8 cellular contexts compared by ENCODE assay signal in the genomic region with DNA sequence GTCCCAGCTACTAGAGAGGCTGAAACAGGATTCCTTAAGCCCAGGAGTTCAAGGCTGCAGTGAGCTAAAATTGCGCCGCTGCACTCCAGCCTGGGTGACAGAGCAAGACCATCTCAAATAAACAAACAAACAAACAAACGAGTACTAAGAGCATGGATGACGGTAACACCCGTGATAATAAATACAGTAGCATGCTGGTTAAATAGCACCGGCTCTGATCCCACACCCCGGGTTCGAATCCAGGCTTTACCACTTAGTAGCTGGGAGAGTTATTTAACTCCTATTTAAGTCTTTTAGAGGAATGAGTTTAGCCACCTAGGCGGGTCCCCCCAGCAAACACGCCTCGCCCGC. TPM values are rescaled to one million over a fixed set of nuclear protein-coding genes. Genes with fewer than 3 reads are reported as not detected.
DNase-seq lines count a peak whose midpoint lies in the region; ATAC-seq and TF ChIP-seq lines count a peak whose summit lies in the region.

No MANE protein-coding gene starts in this region.

- peak overlapping the region; percentile 79 to 100 for H3K4me3 ChIP-seq in HCT116 (replicated peaks in 1 of 2; ENCODE audit: low read depth in 1 of 2, low read length in 2 of 2)
- H3K4me3 ChIP-seq in iPS-15b (ENCODE audit: low read depth, low read length): peak overlapping the region; percentile 95

- no peak for TF ChIP-seq CTCF in HCT116 (IDR thresholded peaks at IDR 0.05 in 2 of 3, conservative IDR thresholded peaks at IDR 0.05 in 1 of 3; ENCODE audit: borderline replicate concordance in 1 of 3, insufficient read depth in 1 of 3, low read depth in 2 of 3, low read length in 2 of 3)

- peaks cover 44% of the 10 kb centered on the region for H3K79me2 ChIP-seq in HCT116 (ENCODE audit: insufficient read depth, low read length)

- H3K9me2 ChIP-seq in HCT116 (ENCODE audit: insufficient read depth): no peaks in the 10 kb centered on the region

- peaks cover 16% of the 10 kb centered on the region for H3K27me3 Mint-ChIP-seq in activated CD4-positive, alpha-beta memory T cell treated with anti-CD3 and anti-CD28 coated beads, Interleukin-2, amount 10 ng/mL, durations not matched to agents 7 days and 5 days

- RAD21 ChIA-PET in HCT116 (lab: Charles Lee; ENCODE audit: low non-redundant PET in 1 of 2, low total read pairs in 2 of 2, uncharacterized antibody in 2 of 2, unreplicated experiment in 2 of 2): no interaction called here

- DNase-seq in HCT116 (ENCODE audit: low read depth, low spot score): no peak
- no peak for DNase-seq in activated CD4-positive, alpha-beta memory T cell treated with anti-CD3 and anti-CD28 coated beads, Interleukin-2, amount 10 ng/mL, durations not matched to agents 7 days and 5 days
- DNase-seq in stimulated activated effector memory CD8-positive, alpha-beta T cell treated with anti-CD3 and anti-CD28 coated beads, Interleukin-12 subunit alpha, Interleukin-12 subunit beta, amount 100 ng/mL, for 72 hours (ENCODE audit: low spot score in 2 of 2): no peak
- no peak for DNase-seq in left lobe of liver (ENCODE audit: low spot score)
- no peak for DNase-seq in NCI-H146 treated with DMSO at 0.1 percent for 48 hours (lab: John Stamatoyannopoulos, UW; ENCODE audit: unreplicated experiment)

- no peaks in the 10 kb centered on the region for H3K27me3 ChIP-seq in HCT116 (ENCODE audit: insufficient read depth, low read length)
- no peaks in the 10 kb centered on the region for H3K27me3 ChIP-seq in iPS-15b (ENCODE audit: control insufficient read depth, insufficient read depth, low read length)

- no peaks in the 10 kb centered on the region for H4K20me1 ChIP-seq in HCT116 (ENCODE audit: insufficient read depth)

- POLR2A ChIA-PET in HCT116 (lab: Charles Lee): no interaction called here
- POLR2A ChIA-PET in activated CD4-positive, alpha-beta memory T cell treated with anti-CD3 and anti-CD28 coated beads, Interleukin-2, amount 10 ng/mL, durations not matched to agents 7 days and 5 days (lab: Charles Lee): interaction anchor here (1.1 to 1.6 kb wide), 3 partner anchors 247 to 458 kb away, joined by 3 to 5 read pairs (median 4); no protein-coding TSS in a partner anchor

- H3K9me3 ChIP-seq in HCT116 (ENCODE audit: control insufficient read depth in 1 of 2, insufficient read depth in 1 of 2, low read depth in 1 of 2, low read length in 2 of 2) (no peaks in the 10 kb centered on the region), iPS-15b (ENCODE audit: control insufficient read depth, insufficient read depth, low read length) (no peaks in the 10 kb centered on the region)

- peak overlapping the region; percentile 83 for H2AFZ ChIP-seq in HCT116 (ENCODE audit: low read depth, low read length, poor library complexity, severe bottlenecking)

- H3K27ac Mint-ChIP-seq in activated CD4-positive, alpha-beta memory T cell treated with anti-CD3 and anti-CD28 coated beads, Interleukin-2, amount 10 ng/mL, durations not matched to agents 7 days and 5 days: peak overlapping the region; percentile 68
- H3K27ac Mint-ChIP-seq in stimulated activated effector memory CD8-positive, alpha-beta T cell treated with anti-CD3 and anti-CD28 coated beads, Interleukin-12 subunit alpha, Interleukin-12 subunit beta, amount 100 ng/mL, for 72 hours: peak overlapping the region; percentile 94

- TSS peak; percentile 60 for BruUV-seq in HCT116 (replicated peaks; lab: Mats Ljungman, UMichigan)

- CTCF ChIA-PET in HCT116 (lab: Charles Lee): no interaction called here
- CTCF ChIA-PET in activated CD4-positive, alpha-beta memory T cell treated with anti-CD3 and anti-CD28 coated beads, Interleukin-2, amount 10 ng/mL, durations not matched to agents 7 days and 5 days (lab: Charles Lee): interaction anchor here (0.8 kb wide), 1 partner anchor 54 kb away, joined by 3 read pairs; no protein-coding TSS in a partner anchor

- peaks cover 3% of the 10 kb centered on the region for H3K36me3 Mint-ChIP-seq in activated CD4-positive, alpha-beta memory T cell treated with anti-CD3 and anti-CD28 coated beads, Interleukin-2, amount 10 ng/mL, durations not matched to agents 7 days and 5 days (ENCODE audit: low read depth)
- peaks cover 33% of the 10 kb centered on the region for H3K36me3 Mint-ChIP-seq in stimulated activated effector memory CD8-positive, alpha-beta T cell treated with anti-CD3 and anti-CD28 coated beads, Interleukin-12 subunit alpha, Interleukin-12 subunit beta, amount 100 ng/mL, for 72 hours

- peak overlapping the region; percentile 70 for H3K4me2 ChIP-seq in HCT116 (ENCODE audit: low read length)

- peak; percentile 57 for ATAC-seq in HCT116
- no peak for ATAC-seq in stimulated activated effector memory CD8-positive, alpha-beta T cell treated with anti-CD3 and anti-CD28 coated beads, Interleukin-12 subunit alpha, Interleukin-12 subunit beta, amount 100 ng/mL, for 72 hours
- ATAC-seq in HG03571 (IDR thresholded peaks at IDR 0.05; ENCODE audit: unreplicated experiment): no peak
- no peak for ATAC-seq in left lobe of liver
- ATAC-seq in GM21717 (IDR thresholded peaks at IDR 0.05; ENCODE audit: unreplicated experiment): no peak

- peaks cover 20% of the 10 kb centered on the region for H3K4me1 Mint-ChIP-seq in activated CD4-positive, alpha-beta memory T cell treated with anti-CD3 and anti-CD28 coated beads, Interleukin-2, amount 10 ng/mL, durations not matched to agents 7 days and 5 days
- H3K4me1 Mint-ChIP-seq in stimulated activated effector memory CD8-positive, alpha-beta T cell treated with anti-CD3 and anti-CD28 coated beads, Interleukin-12 subunit alpha, Interleukin-12 subunit beta, amount 100 ng/mL, for 72 hours: peaks cover 25% of the 10 kb centered on the region

- intact Hi-C loops in HCT116 (cut with micrococcal nuclease): no loop called here

- peak overlapping the region; percentile 83 for H3K9ac ChIP-seq in HCT116 (ENCODE audit: low read length)
- H3K9ac ChIP-seq in iPS-15b (ENCODE audit: low read depth, low read length): peak overlapping the region; percentile 98

- H3K4me3 Mint-ChIP-seq in activated CD4-positive, alpha-beta memory T cell treated with anti-CD3 and anti-CD28 coated beads, Interleukin-2, amount 10 ng/mL, durations not matched to agents 7 days and 5 days: peak overlapping the region; percentile 98
- peak overlapping the region; percentile 91 for H3K4me3 Mint-ChIP-seq in stimulated activated effector memory CD8-positive, alpha-beta T cell treated with anti-CD3 and anti-CD28 coated beads, Interleukin-12 subunit alpha, Interleukin-12 subunit beta, amount 100 ng/mL, for 72 hours

- no peak for TF ChIP-seq POLR2A in HCT116 (IDR thresholded peaks at IDR 0.05; ENCODE audit: borderline replicate concordance, extremely low read depth, insufficient read depth, insufficient read length)

- no peak for TF ChIP-seq RAD21 in HCT116 (IDR thresholded peaks at IDR 0.05; ENCODE audit: low read depth)

- H3K9me3 Mint-ChIP-seq in activated CD4-positive, alpha-beta memory T cell treated with anti-CD3 and anti-CD28 coated beads, Interleukin-2, amount 10 ng/mL, durations not matched to agents 7 days and 5 days: no peaks in the 10 kb centered on the region
- no peaks in the 10 kb centered on the region for H3K9me3 Mint-ChIP-seq in stimulated activated effector memory CD8-positive, alpha-beta T cell treated with anti-CD3 and anti-CD28 coated beads, Interleukin-12 subunit alpha, Interleukin-12 subunit beta, amount 100 ng/mL, for 72 hours

- peaks cover 7 to 17% of the 10 kb centered on the region in 2 experiments; a peak in 3 of 4 replicates for H3K4me1 ChIP-seq in HCT116 (ENCODE audit: control insufficient read depth in 1 of 2, insufficient read depth in 2 of 2, low read length in 2 of 2)
- no peaks in the 10 kb centered on the region for H3K4me1 ChIP-seq in iPS-15b (ENCODE audit: control insufficient read depth, insufficient read depth, low read length)

- H3K36me3 ChIP-seq in HCT116 (ENCODE audit: control insufficient read depth in 1 of 2, insufficient read depth in 2 of 2, low read length in 2 of 2) (peaks cover 6 to 8% of the 10 kb centered on the region in 2 experiments; a peak in 3 of 4 replicates), iPS-15b (ENCODE audit: control insufficient read depth, insufficient read depth, low read length) (peaks cover 8% of the 10 kb centered on the region)

- peak overlapping the region; percentile 65 for H3K27ac ChIP-seq in HCT116 (ENCODE audit: low read depth, low read length)

TF ChIP-seq in HCT116, 20 proteins besides CTCF, POLR2A, EP300 and RAD21 (continues in another document):
- no peak for TF ChIP-seq SIN3A (IDR thresholded peaks at IDR 0.05; ENCODE audit: low read depth)
- no peak for TF ChIP-seq FOSL1 (IDR thresholded peaks at IDR 0.05; ENCODE audit: low read depth)
- TF ChIP-seq SP1 (IDR thresholded peaks at IDR 0.05; ENCODE audit: low read depth): no peak
- TF ChIP-seq EGR1 (IDR thresholded peaks at IDR 0.05; ENCODE audit: low read depth): no peak
- TF ChIP-seq SRF (IDR thresholded peaks at IDR 0.05; ENCODE audit: low read depth): no peak
- TF ChIP-seq JUND (IDR thresholded peaks at IDR 0.05): no peak
- no peak for TF ChIP-seq CBX3 (IDR thresholded peaks at IDR 0.05; ENCODE audit: low read depth)
- TF ChIP-seq EZH2phosphoT487 (IDR thresholded peaks at IDR 0.05; ENCODE audit: borderline replicate concordance): no peak
- TF ChIP-seq YY1 (IDR thresholded peaks at IDR 0.05; ENCODE audit: extremely low read depth, insufficient replicate concordance, low read depth, low read length): no peak
- TF ChIP-seq ZNF274 (IDR thresholded peaks at IDR 0.05; ENCODE audit: low read depth, low read length): no peak
- no peak for TF ChIP-seq CEBPB (IDR thresholded peaks at IDR 0.05; ENCODE audit: low read depth)
- TF ChIP-seq TCF7L2 (IDR thresholded peaks at IDR 0.05; ENCODE audit: borderline replicate concordance, extremely low read depth, insufficient read depth, insufficient read length): no peak
- TF ChIP-seq ELF1 (IDR thresholded peaks at IDR 0.05; ENCODE audit: borderline replicate concordance, low read depth): no peak
- no peak for TF ChIP-seq POLR2AphosphoS5 (IDR thresholded peaks at IDR 0.05; ENCODE audit: low read depth, low read length)

RNA-seq across cellular contexts. Expression of gene METTL22, which starts 0.3 kb away (rescaled TPM):
- 33.3 TPM for total RNA-seq in HCT116 (2021; ENCODE audit: unreplicated experiment)
- 24.9 and 27.6 TPM in 2 replicates for polyA plus RNA-seq in HCT116 (2012)
- 10 to 100 TPM; 25.7 to 27.6 TPM for total RNA-seq in activated CD4-positive, alpha-beta memory T cell treated with anti-CD3 and anti-CD28 coated beads, Interleukin-2, amount 10 ng/mL, durations not matched to agents 7 days and 5 days
- 14.9 TPM for total RNA-seq in left lobe of liver

RNA-seq across cellular contexts. Expression of gene TMEM114, which starts 30.9 kb away (rescaled TPM):
- not detected for total RNA-seq in HCT116 (2021; ENCODE audit: unreplicated experiment)
- polyA plus RNA-seq in HCT116 (2012): not detected in 2 replicates
- not detected for total RNA-seq in activated CD4-positive, alpha-beta memory T cell treated with anti-CD3 and anti-CD28 coated beads, Interleukin-2, amount 10 ng/mL, durations not matched to agents 7 days and 5 days
- not detected for total RNA-seq in left lobe of liver

RNA-seq across cellular contexts. Expression of gene ABAT, which starts 53.2 kb away (rescaled TPM):
- 4.7 TPM for total RNA-seq in HCT116 (2021; ENCODE audit: unreplicated experiment)
- 1.5 and 2.1 TPM in 2 replicates for polyA plus RNA-seq in HCT116 (2012)
- 1 to 10 TPM; 5.5 to 5.9 TPM for total RNA-seq in activated CD4-positive, alpha-beta memory T cell treated with anti-CD3 and anti-CD28 coated beads, Interleukin-2, amount 10 ng/mL, durations not matched to agents 7 days and 5 days
- 378 TPM for total RNA-seq in left lobe of liver

Comparison
In these comparisons a context has a peak if more than half of its experiments do, and no peak if none do; other contexts are left out.
1. RNA of gene ABAT, which starts 53.2 kb away (total RNA-seq): 378 TPM in left lobe of liver (single experiment); 5.5 to 5.9 TPM in activated CD4-positive, alpha-beta memory T cell treated with anti-CD3 and anti-CD28 coated beads, Interleukin-2, amount 10 ng/mL, durations not matched to agents 7 days and 5 days and 4.7 TPM in HCT116 (single experiment); every median in the first group is over 10 times any median in the second.